In genomic region chr9:94630281-94630680, GRCh38 we compare ENCODE assay signal across 24 cellular contexts. TPM values are rescaled to one million over a fixed set of nuclear protein-coding genes. Genes with fewer than 3 reads are reported as not detected.
"Had no signal": no experiment of that assay in that cellular context is flagged by ENCODE, and none has a peak within 500 bp of the region (broad histone marks: within the 10 kb centered on the region; RNA-seq: fewer than 3 reads in every experiment).

No MANE protein-coding gene starts in this region.

- H3K4me3 ChIP-seq: ascending aorta, dorsolateral prefrontal cortex, esophagus squamous epithelium, gastrocnemius medialis, lung, thoracic aorta had no signal

- ATAC-seq: activated CD8-positive, alpha-beta memory T cell treated with anti-CD3 and anti-CD28 coated beads, Interleukin-2, amount 10 ng/mL, durations not matched to agents 7 days and 5 days; activated CD8-positive, alpha-beta T cell treated with anti-CD3 and anti-CD28 coated beads for 36 hours; gastrocnemius medialis; naive thymus-derived CD4-positive, alpha-beta T cell had no signal

- DNase-seq: activated CD4-positive, alpha-beta T cell treated with anti-CD3 and anti-CD28 coated beads, Interleukin-2, amount 10 ng/mL, durations not matched to agents 7 days and 5 days; activated CD4-positive, CD25-positive, alpha-beta regulatory T cell treated with anti-CD3 and anti-CD28 coated beads, Interleukin-2, amount 50 U/mL, for 72 hours; activated CD8-positive, alpha-beta memory T cell treated with anti-CD3 and anti-CD28 coated beads, Interleukin-2, amount 10 ng/mL, durations not matched to agents 7 days and 5 days; activated CD8-positive, alpha-beta T cell treated with anti-CD3 and anti-CD28 coated beads for 36 hours; activated effector memory CD4-positive, alpha-beta T cell treated with anti-CD3 and anti-CD28 coated beads, Interleukin-2, amount 50 U/mL, for 16 hours; activated naive CD4-positive, alpha-beta T cell treated with anti-CD3 and anti-CD28 coated beads, Interleukin-2, amount 10 ng/mL, durations not matched to agents 7 days and 5 days; activated T-cell treated with anti-CD3 and anti-CD28 coated beads for 4 hours; central memory CD4-positive, alpha-beta T cell; dorsolateral prefrontal cortex; esophagus squamous epithelium; gastrocnemius medialis; hippocampal formation; naive thymus-derived CD4-positive, alpha-beta T cell; occipital lobe; retina; stimulated activated CD4-positive, alpha-beta T cell treated with anti-CD3 and anti-CD28 coated beads, Interleukin-4, amount 100 ng/mL, for 1 hour; stimulated activated naive CD4-positive, alpha-beta T cell had no signal

- H3K27ac ChIP-seq: ascending aorta, dorsolateral prefrontal cortex, esophagus squamous epithelium, gastrocnemius medialis, thoracic aorta had no signal

- H3K4me1 Mint-ChIP-seq: activated CD4-positive, alpha-beta T cell treated with anti-CD3 and anti-CD28 coated beads, Interleukin-2, amount 10 ng/mL, durations not matched to agents 7 days and 5 days; activated CD8-positive, alpha-beta memory T cell treated with anti-CD3 and anti-CD28 coated beads, Interleukin-2, amount 10 ng/mL, durations not matched to agents 7 days and 5 days; neural crest cell had no signal

- H3K27me3 ChIP-seq: ascending aorta, dorsolateral prefrontal cortex, esophagus squamous epithelium, gastrocnemius medialis had no signal

- H3K4me3 Mint-ChIP-seq: activated CD4-positive, alpha-beta T cell treated with anti-CD3 and anti-CD28 coated beads, Interleukin-2, amount 10 ng/mL, durations not matched to agents 7 days and 5 days; activated CD8-positive, alpha-beta memory T cell treated with anti-CD3 and anti-CD28 coated beads, Interleukin-2, amount 10 ng/mL, durations not matched to agents 7 days and 5 days; activated CD8-positive, alpha-beta T cell treated with anti-CD3 and anti-CD28 coated beads for 36 hours; activated naive CD4-positive, alpha-beta T cell treated with anti-CD3 and anti-CD28 coated beads, Interleukin-2, amount 10 ng/mL, durations not matched to agents 7 days and 5 days; naive thymus-derived CD4-positive, alpha-beta T cell; neural crest cell had no signal

- H3K4me1 ChIP-seq: ascending aorta, gastrocnemius medialis had no signal

- H3K36me3 Mint-ChIP-seq: activated CD8-positive, alpha-beta memory T cell treated with anti-CD3 and anti-CD28 coated beads, Interleukin-2, amount 10 ng/mL, durations not matched to agents 7 days and 5 days; activated naive CD4-positive, alpha-beta T cell treated with anti-CD3 and anti-CD28 coated beads, Interleukin-2, amount 10 ng/mL, durations not matched to agents 7 days and 5 days; naive thymus-derived CD4-positive, alpha-beta T cell had no signal

- H3K9me3 ChIP-seq: ascending aorta, esophagus squamous epithelium, gastrocnemius medialis, thoracic aorta had no signal

- H3K27ac Mint-ChIP-seq: activated CD4-positive, alpha-beta T cell treated with anti-CD3 and anti-CD28 coated beads, Interleukin-2, amount 10 ng/mL, durations not matched to agents 7 days and 5 days; activated CD8-positive, alpha-beta memory T cell treated with anti-CD3 and anti-CD28 coated beads, Interleukin-2, amount 10 ng/mL, durations not matched to agents 7 days and 5 days; activated CD8-positive, alpha-beta T cell treated with anti-CD3 and anti-CD28 coated beads for 36 hours; activated naive CD4-positive, alpha-beta T cell treated with anti-CD3 and anti-CD28 coated beads, Interleukin-2, amount 10 ng/mL, durations not matched to agents 7 days and 5 days; naive thymus-derived CD4-positive, alpha-beta T cell; progenitor cell of endocrine pancreas had no signal

- H3K9me3 Mint-ChIP-seq: activated CD4-positive, alpha-beta T cell treated with anti-CD3 and anti-CD28 coated beads, Interleukin-2, amount 10 ng/mL, durations not matched to agents 7 days and 5 days; activated CD8-positive, alpha-beta T cell treated with anti-CD3 and anti-CD28 coated beads for 36 hours; activated naive CD4-positive, alpha-beta T cell treated with anti-CD3 and anti-CD28 coated beads, Interleukin-2, amount 10 ng/mL, durations not matched to agents 7 days and 5 days; neural crest cell had no signal

- H3K36me3 ChIP-seq: ascending aorta, esophagus squamous epithelium, gastrocnemius medialis, thoracic aorta had no signal

RNA-seq across cellular contexts. Expression of gene FBP1, which starts 9.0 kb away (rescaled TPM):
- total RNA-seq: occipital lobe; T-helper 2 cell treated with Interferon-gamma antibody and Interleukin-4, amounts not matched to agents 100 ng/mL and 5 ng/mL, for 36 hours had no signal

RNA-seq across cellular contexts. Expression of gene FBP2, which starts 36.7 kb away (rescaled TPM):
- total RNA-seq: activated CD4-positive, alpha-beta T cell treated with anti-CD3 and anti-CD28 coated beads, Interleukin-2, amount 10 ng/mL, durations not matched to agents 7 days and 5 days; activated CD8-positive, alpha-beta memory T cell treated with anti-CD3 and anti-CD28 coated beads, Interleukin-2, amount 10 ng/mL, durations not matched to agents 7 days and 5 days; activated CD8-positive, alpha-beta T cell treated with anti-CD3 and anti-CD28 coated beads for 36 hours; ascending aorta; mesenteric fat pad; naive thymus-derived CD4-positive, alpha-beta T cell; neural crest cell; occipital lobe; progenitor cell of endocrine pancreas; T-helper 2 cell treated with Interferon-gamma antibody and Interleukin-4, amounts not matched to agents 100 ng/mL and 5 ng/mL, for 36 hours had no signal
- polyA plus RNA-seq: naive thymus-derived CD4-positive, alpha-beta T cell had no signal
